ENCODE assay signal across 30 cellular contexts in genomic region chr1:59458884-59459283, GRCh38.
"Had no signal": no experiment of that assay in that cellular context is flagged by ENCODE, and none has a peak within 500 bp of the region (broad histone marks: within the 10 kb centered on the region; RNA-seq: fewer than 3 reads in every experiment).

No MANE protein-coding gene starts in this region.

- DNase-seq: naive B cell; naive thymus-derived CD8-positive, alpha-beta T cell; nephron progenitor cell; occipital lobe; ovary; posterior cingulate gyrus; psoas muscle; right cardiac atrium; right lobe of liver; sigmoid colon; small intestine; stimulated activated CD4-positive, alpha-beta T cell treated with anti-CD3 and anti-CD28 coated beads, Interleukin-15, amount 100 ng/mL, for 24 hours; stimulated activated CD4-positive, alpha-beta T cell treated with anti-CD3 and anti-CD28 coated beads, Interleukin-2, amount 100 ng/mL, for 24 hours; stimulated activated CD4-positive, alpha-beta T cell treated with anti-CD3 and anti-CD28 coated beads, Interleukin-2, amount 100 ng/mL, for 48 hours; stimulated activated CD4-positive, alpha-beta T cell treated with anti-CD3 and anti-CD28 coated beads, Interleukin-4, amount 100 ng/mL, for 24 hours; stimulated activated naive B cell treated with anti-CD40 and anti-IgM and Interleukin-4, amounts not matched to agents 10 μg/mL and 1 μg/mL and 100 μg/mL, for 72 hours; stimulated activated naive CD4-positive, alpha-beta T cell treated with Interleukin-2 at 50 U/mL for 16 hours; substantia nigra; testis; tibial artery; trophoblast cell; upper lobe of left lung had no signal

- H3K36me3 Mint-ChIP-seq: neural progenitor cell; stimulated activated effector memory CD8-positive, alpha-beta T cell treated with anti-CD3 and anti-CD28 coated beads, Interleukin-12 subunit alpha, Interleukin-12 subunit beta, amount 100 ng/mL, for 72 hours had no signal

- H3K4me3 Mint-ChIP-seq: naive B cell; naive thymus-derived CD8-positive, alpha-beta T cell; natural killer cell treated with Interleukin-12 subunit alpha and Interleukin-12 subunit beta and Interleukin-15 and Interleukin-18, amount 100 ng/mL, for 72 hours; nephron progenitor cell; neural progenitor cell; stimulated activated effector memory CD8-positive, alpha-beta T cell treated with anti-CD3 and anti-CD28 coated beads, Interleukin-12 subunit alpha, Interleukin-12 subunit beta, amount 100 ng/mL, for 72 hours; stimulated activated naive B cell treated with anti-CD40 and anti-IgM and Interleukin-4, amounts not matched to agents 10 μg/mL and 1 μg/mL and 100 μg/mL, for 72 hours; stimulated activated naive CD8-positive, alpha-beta T cell treated with anti-CD3 and anti-CD28 coated beads, Interleukin-15, Interleukin-2, amounts not matched to agents 100 ng/mL and 50 ng/mL, for 24 hours had no signal

- ATAC-seq: naive thymus-derived CD8-positive, alpha-beta T cell; natural killer cell treated with Interleukin-12 subunit alpha and Interleukin-12 subunit beta and Interleukin-15 and Interleukin-18, amount 100 ng/mL, for 72 hours; psoas muscle; right cardiac atrium; right lobe of liver; stimulated activated effector memory CD8-positive, alpha-beta T cell treated with anti-CD3 and anti-CD28 coated beads, Interleukin-12 subunit alpha, Interleukin-12 subunit beta, amount 100 ng/mL, for 72 hours; stimulated activated naive B cell treated with anti-CD40 and anti-IgM and Interleukin-4, amounts not matched to agents 10 μg/mL and 1 μg/mL and 100 μg/mL, for 72 hours had no signal

- H2AFZ ChIP-seq: neural progenitor cell, parathyroid adenoma had no signal

- H3K9me3 ChIP-seq: ovary, psoas muscle, right lobe of liver, sigmoid colon, suprapubic skin, testis, upper lobe of left lung, vagina had no signal

- H3K4me1 ChIP-seq: neural progenitor cell, parathyroid adenoma, sigmoid colon, suprapubic skin, testis, tibial artery, upper lobe of left lung, vagina had no signal

- H3K36me3 ChIP-seq: neural progenitor cell, ovary, right lobe of liver, sigmoid colon, suprapubic skin, tibial artery, upper lobe of left lung, vagina had no signal

- H3K27me3 ChIP-seq: neural progenitor cell, ovary, right lobe of liver, sigmoid colon, suprapubic skin, testis, tibial artery, upper lobe of left lung, vagina had no signal

- H3K27ac ChIP-seq: neural progenitor cell, ovary, parathyroid adenoma, psoas muscle, right lobe of liver, sigmoid colon, suprapubic skin, testis, tibial artery, upper lobe of left lung, vagina had no signal

- H3K4me2 ChIP-seq: neural progenitor cell had no signal

- H3K9ac ChIP-seq: neural progenitor cell, parathyroid adenoma had no signal

- H3K79me2 ChIP-seq: parathyroid adenoma had no signal

- H3K4me3 ChIP-seq: neural progenitor cell, ovary, psoas muscle, right lobe of liver, sigmoid colon, suprapubic skin, testis, tibial artery, upper lobe of left lung, vagina had no signal

- H3K9me3 Mint-ChIP-seq: stimulated activated naive CD8-positive, alpha-beta T cell treated with anti-CD3 and anti-CD28 coated beads, Interleukin-15, Interleukin-2, amounts not matched to agents 100 ng/mL and 50 ng/mL, for 24 hours had no signal

- H3K27ac Mint-ChIP-seq: naive B cell; naive thymus-derived CD8-positive, alpha-beta T cell; natural killer cell treated with Interleukin-12 subunit alpha and Interleukin-12 subunit beta and Interleukin-15 and Interleukin-18, amount 100 ng/mL, for 72 hours; nephron progenitor cell; neural progenitor cell; progenitor cell of endocrine pancreas; stimulated activated effector memory CD8-positive, alpha-beta T cell treated with anti-CD3 and anti-CD28 coated beads, Interleukin-12 subunit alpha, Interleukin-12 subunit beta, amount 100 ng/mL, for 72 hours; stimulated activated naive B cell treated with anti-CD40 and anti-IgM and Interleukin-4, amounts not matched to agents 10 μg/mL and 1 μg/mL and 100 μg/mL, for 72 hours; stimulated activated naive CD8-positive, alpha-beta T cell treated with anti-CD3 and anti-CD28 coated beads, Interleukin-15, Interleukin-2, amounts not matched to agents 100 ng/mL and 50 ng/mL, for 24 hours had no signal

- H3K27me3 Mint-ChIP-seq: naive B cell; naive thymus-derived CD8-positive, alpha-beta T cell; natural killer cell treated with Interleukin-12 subunit alpha and Interleukin-12 subunit beta and Interleukin-15 and Interleukin-18, amount 100 ng/mL, for 72 hours; progenitor cell of endocrine pancreas; stimulated activated naive B cell treated with anti-CD40 and anti-IgM and Interleukin-4, amounts not matched to agents 10 μg/mL and 1 μg/mL and 100 μg/mL, for 72 hours; stimulated activated naive CD8-positive, alpha-beta T cell treated with anti-CD3 and anti-CD28 coated beads, Interleukin-15, Interleukin-2, amounts not matched to agents 100 ng/mL and 50 ng/mL, for 24 hours had no signal

- H3K4me1 Mint-ChIP-seq: naive thymus-derived CD8-positive, alpha-beta T cell; nephron progenitor cell; neural progenitor cell; stimulated activated effector memory CD8-positive, alpha-beta T cell treated with anti-CD3 and anti-CD28 coated beads, Interleukin-12 subunit alpha, Interleukin-12 subunit beta, amount 100 ng/mL, for 72 hours had no signal
